8 cellular contexts compared by ENCODE assay signal in genomic region chr12:113965951-113966797, GRCh38. TPM values are rescaled to one million over a fixed set of nuclear protein-coding genes. Genes with fewer than 3 reads are reported as not detected.
DNase-seq lines count a peak whose midpoint lies in the region; ATAC-seq lines count a peak whose summit lies in the region.

RBM19 (minus strand) TSS chr12:113966325; CDS start chr12:113966227, 98 bp downstream.

- peaks cover 24 to 43% (median 28%) of the 10 kb centered on the region in 3 donors for H3K4me1 Mint-ChIP-seq in IgD-negative memory B cell

- H3K27ac Mint-ChIP-seq in IgD-negative memory B cell = peak within 1 kb of the TSS; percentile 39 to 97 (median 96)

- peaks cover 3% of the 10 kb centered on the region for H3K27me3 Mint-ChIP-seq in IgD-negative memory B cell

- ATAC-seq in GM21529 (IDR thresholded peaks at IDR 0.05; ENCODE audit: unreplicated experiment) = peak; percentile 92

- peak within 1 kb of the TSS; percentile 95 to 100 (median 99) for H3K4me3 Mint-ChIP-seq in IgD-negative memory B cell

- DNase-seq in DMS153 treated with DMSO at 0.1 percent for 48 hours (lab: John Stamatoyannopoulos, UW; ENCODE audit: unreplicated experiment) (peak; percentile 93), OCI-M1 (lab: John Stamatoyannopoulos, UW) (peak; percentile 99), activated T-cell treated with anti-CD3 and anti-CD28 coated beads for 24 hours (ENCODE audit: low read depth) (peak; percentile 97), epidermal melanocyte (ENCODE audit: insufficient read length, low spot score) (peak; percentile 98), middle frontal gyrus (ENCODE audit: extremely low spot score, low spot score) (peak; percentile 100)
- peak; percentile 95 to 96 for DNase-seq in stimulated activated CD8-positive, alpha-beta memory T cell treated with anti-CD3 and anti-CD28 coated beads, Interleukin-2, amount 100 ng/mL, for 48 hours (ENCODE audit: low read depth in 2 of 2)

- H3K36me3 Mint-ChIP-seq in IgD-negative memory B cell = peaks cover 3% of the 10 kb centered on the region

- H3K9me3 Mint-ChIP-seq in IgD-negative memory B cell = peaks cover 0 to 1% (median 0%) of the 10 kb centered on the region in 3 donors

RNA-seq across cellular contexts. Expression of gene RBM19, which starts in this region (rescaled TPM):
- 16.5 TPM for polyA plus RNA-seq in IgD-negative memory B cell

Comparison
In these comparisons a context has a peak if more than half of its experiments do, and no peak if none do; other contexts are left out.
1. Peak in every context shown above with its lines: DNase-seq and ATAC-seq.